ENCODE assay signal across 1 cellular context in the genomic region with DNA sequence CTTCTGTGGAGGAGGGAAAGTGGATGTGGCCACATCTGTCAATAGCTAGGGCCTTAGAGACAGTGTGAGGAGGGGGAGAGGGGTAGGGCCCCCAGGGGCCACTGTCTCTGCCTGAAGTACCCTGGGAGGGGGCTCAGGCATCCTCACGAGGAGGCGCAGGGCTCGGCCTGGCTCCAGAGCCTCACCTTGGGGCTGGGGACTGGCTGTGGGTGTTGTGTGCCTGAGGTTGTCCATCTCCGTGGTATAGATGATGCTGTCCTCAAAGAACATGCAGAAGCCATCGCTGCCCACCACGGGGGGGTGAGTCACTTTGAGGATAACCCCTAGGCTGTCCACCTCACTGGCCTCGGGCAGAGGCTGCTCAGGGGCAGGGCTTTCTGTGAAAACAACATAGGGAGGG.
TF ChIP-seq lines count a peak whose summit lies in the region.

No MANE protein-coding gene starts in this region.

TF ChIP-seq in GM12891, 5 proteins besides CTCF, POLR2A, EP300 and RAD21:
- TF ChIP-seq PAX5 (IDR thresholded peaks at IDR 0.05; ENCODE audit: insufficient read depth, low read length, severe bottlenecking) (no peak), SPI1 (IDR thresholded peaks at IDR 0.05; ENCODE audit: low read depth, low read length) (no peak), POU2F2 (IDR thresholded peaks at IDR 0.05; ENCODE audit: low read depth, low read length) (no peak), TAF1 (IDR thresholded peaks at IDR 0.05; ENCODE audit: low read depth, low read length) (no peak), POLR2AphosphoS5 (IDR thresholded peaks at IDR 0.05; ENCODE audit: low read depth, low read length) (no peak)
